ENCODE assay signal across 20 cellular contexts in the genomic region with DNA sequence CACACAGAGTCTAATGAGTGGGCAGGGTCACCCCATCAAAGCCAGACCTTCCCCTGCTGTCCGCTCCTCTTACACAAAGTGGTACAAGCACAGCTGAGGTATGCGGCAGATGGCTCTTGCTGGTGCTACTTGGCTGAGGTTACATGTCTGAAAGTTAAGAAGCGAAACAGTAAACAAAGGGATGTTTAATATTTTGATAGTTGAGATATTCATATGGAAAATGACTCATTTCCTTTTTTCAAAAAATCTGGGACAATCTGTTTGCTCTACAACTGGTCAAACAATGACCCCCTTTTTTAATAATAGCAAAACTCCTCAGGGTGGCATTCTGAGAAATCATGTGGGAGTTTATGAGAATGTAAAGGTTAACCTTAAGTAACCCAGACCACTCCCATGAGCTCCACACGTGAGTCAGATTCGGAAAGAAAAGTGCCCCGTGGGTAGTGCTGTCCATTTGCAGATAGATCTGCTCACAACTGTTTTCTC.
DNase-seq lines count a peak whose midpoint lies in the region; TF ChIP-seq lines count a peak whose summit lies in the region.
"Had no signal": no experiment of that assay in that cellular context is flagged by ENCODE, and none has a peak within 500 bp of the region (broad histone marks: within the 10 kb centered on the region; RNA-seq: fewer than 3 reads in every experiment).

No MANE protein-coding gene starts in this region.

- POLR2A ChIA-PET in activated CD4-positive, alpha-beta T cell treated with anti-CD3 and anti-CD28 coated beads, Interleukin-2, amount 10 ng/mL, durations not matched to agents 7 days and 5 days (lab: Charles Lee), result no interaction called here

- DNase-seq in A172 (ENCODE audit: low spot score) (peak; percentile 19), HT1080 (ENCODE audit: low read depth) (peak; percentile 77), brain microvascular endothelial cell (peak; percentile 45), iris pigment epithelial cell (ENCODE audit: low read depth) (peak; percentile 56), iPS-NIHi7 (ENCODE audit: extremely low spot score) (no peak), nephron progenitor cell (no peak), NCI-H187 (lab: John Stamatoyannopoulos, UW) (no peak)
- no peak for DNase-seq in activated CD4-positive, alpha-beta T cell treated with anti-CD3 and anti-CD28 coated beads, Interleukin-2, amount 10 ng/mL, durations not matched to agents 7 days and 5 days
- DNase-seq: 8988T; activated CD4-positive, alpha-beta memory T cell treated with anti-CD3 and anti-CD28 coated beads, Interleukin-2, amount 10 ng/mL, durations not matched to agents 7 days and 5 days; activated T-cell treated with anti-CD3 and anti-CD28 coated beads, Interleukin-2, amount 50 U/mL, for 1 hour; esophagus squamous epithelium; heart left ventricle; mesendoderm; NCI-H1694 treated with DMSO at 0.1 percent for 48 hours; T-helper 17 cell had no signal

- CTCF ChIA-PET in activated CD4-positive, alpha-beta T cell treated with anti-CD3 and anti-CD28 coated beads, Interleukin-2, amount 10 ng/mL, durations not matched to agents 7 days and 5 days (lab: Charles Lee), result no interaction called here

- H3K36me3 ChIP-seq in brain microvascular endothelial cell (replicated peaks), result no peaks in the 10 kb centered on the region
- H3K36me3 ChIP-seq: BLaER1 treated with 17β-estradiol and CSF1 and Interleukin-3, amounts not matched to agents 10 nM and 100 nM; esophagus squamous epithelium; heart left ventricle; prostate gland had no signal

- H3K27ac Mint-ChIP-seq in activated CD4-positive, alpha-beta T cell treated with anti-CD3 and anti-CD28 coated beads, Interleukin-2, amount 10 ng/mL, durations not matched to agents 7 days and 5 days, result no peak overlapping the region
- no peak overlapping the region for H3K27ac Mint-ChIP-seq in nephron progenitor cell
- H3K27ac Mint-ChIP-seq: activated CD4-positive, alpha-beta memory T cell treated with anti-CD3 and anti-CD28 coated beads, Interleukin-2, amount 10 ng/mL, durations not matched to agents 7 days and 5 days; activated naive CD4-positive, alpha-beta T cell treated with anti-CD3 and anti-CD28 coated beads, Interleukin-2, amount 50 U/mL, for 24 hours; natural killer cell treated with Interleukin-12 subunit alpha and Interleukin-12 subunit beta and Interleukin-15 and Interleukin-18, amount 100 ng/mL, for 72 hours; T-helper 17 cell had no signal

- H3K36me3 Mint-ChIP-seq in activated CD4-positive, alpha-beta T cell treated with anti-CD3 and anti-CD28 coated beads, Interleukin-2, amount 10 ng/mL, durations not matched to agents 7 days and 5 days (ENCODE audit: low read depth), result no peaks in the 10 kb centered on the region
- H3K36me3 Mint-ChIP-seq in nephron progenitor cell (ENCODE audit: low read depth), result no peaks in the 10 kb centered on the region
- H3K36me3 Mint-ChIP-seq: activated naive CD4-positive, alpha-beta T cell treated with anti-CD3 and anti-CD28 coated beads, Interleukin-2, amount 50 U/mL, for 24 hours; natural killer cell treated with Interleukin-12 subunit alpha and Interleukin-12 subunit beta and Interleukin-15 and Interleukin-18, amount 100 ng/mL, for 72 hours had no signal

- H3K27me3 Mint-ChIP-seq in activated CD4-positive, alpha-beta T cell treated with anti-CD3 and anti-CD28 coated beads, Interleukin-2, amount 10 ng/mL, durations not matched to agents 7 days and 5 days, result no peaks in the 10 kb centered on the region
- H3K27me3 Mint-ChIP-seq in nephron progenitor cell (ENCODE audit: low read depth, poor library complexity), result peaks cover 10% of the 10 kb centered on the region
- H3K27me3 Mint-ChIP-seq: activated CD4-positive, alpha-beta memory T cell treated with anti-CD3 and anti-CD28 coated beads, Interleukin-2, amount 10 ng/mL, durations not matched to agents 7 days and 5 days had no signal

- no peak for TF ChIP-seq CTCF in brain microvascular endothelial cell (IDR thresholded peaks at IDR 0.05; ENCODE audit: low read depth, low read length, missing control alignments)
- TF ChIP-seq CTCF in nephron progenitor cell (IDR thresholded peaks at IDR 0.05), result no peak

- H3K4me1 Mint-ChIP-seq in activated CD4-positive, alpha-beta T cell treated with anti-CD3 and anti-CD28 coated beads, Interleukin-2, amount 10 ng/mL, durations not matched to agents 7 days and 5 days, result no peaks in the 10 kb centered on the region
- H3K4me1 Mint-ChIP-seq in nephron progenitor cell, result no peaks in the 10 kb centered on the region
- H3K4me1 Mint-ChIP-seq: activated CD4-positive, alpha-beta memory T cell treated with anti-CD3 and anti-CD28 coated beads, Interleukin-2, amount 10 ng/mL, durations not matched to agents 7 days and 5 days; activated naive CD4-positive, alpha-beta T cell treated with anti-CD3 and anti-CD28 coated beads, Interleukin-2, amount 50 U/mL, for 24 hours; T-helper 17 cell had no signal

- in situ Hi-C loops in brain microvascular endothelial cell (cut with HindIII; ENCODE audit: low pct_ligation_motif_present, low sequenced_read_pairs), result no loop called here

- no peak overlapping the region for H3K4me3 ChIP-seq in brain microvascular endothelial cell (ENCODE audit: low read depth, low read length)
- H3K4me3 ChIP-seq: BLaER1 treated with 17β-estradiol and CSF1 and Interleukin-3, amounts not matched to agents 10 nM and 100 nM; esophagus squamous epithelium; heart left ventricle; prostate gland had no signal

- H3K27me3 ChIP-seq in brain microvascular endothelial cell (replicated peaks), result no peaks in the 10 kb centered on the region
- H3K27me3 ChIP-seq: BLaER1 treated with 17β-estradiol and CSF1 and Interleukin-3, amounts not matched to agents 10 nM and 100 nM; esophagus squamous epithelium had no signal

- H3K4me3 Mint-ChIP-seq in activated CD4-positive, alpha-beta T cell treated with anti-CD3 and anti-CD28 coated beads, Interleukin-2, amount 10 ng/mL, durations not matched to agents 7 days and 5 days, result no peak overlapping the region
- no peak overlapping the region for H3K4me3 Mint-ChIP-seq in nephron progenitor cell
- H3K4me3 Mint-ChIP-seq: activated CD4-positive, alpha-beta memory T cell treated with anti-CD3 and anti-CD28 coated beads, Interleukin-2, amount 10 ng/mL, durations not matched to agents 7 days and 5 days; activated naive CD4-positive, alpha-beta T cell treated with anti-CD3 and anti-CD28 coated beads, Interleukin-2, amount 50 U/mL, for 24 hours; natural killer cell treated with Interleukin-12 subunit alpha and Interleukin-12 subunit beta and Interleukin-15 and Interleukin-18, amount 100 ng/mL, for 72 hours; T-helper 17 cell had no signal

- peak overlapping the region; percentile 37 for H3K27ac ChIP-seq in brain microvascular endothelial cell
- H3K27ac ChIP-seq: BLaER1 treated with 17β-estradiol and CSF1 and Interleukin-3, amounts not matched to agents 10 nM and 100 nM; esophagus squamous epithelium; heart left ventricle; prostate gland had no signal

- H3K9me3 Mint-ChIP-seq in activated CD4-positive, alpha-beta T cell treated with anti-CD3 and anti-CD28 coated beads, Interleukin-2, amount 10 ng/mL, durations not matched to agents 7 days and 5 days, result no peaks in the 10 kb centered on the region
- H3K9me3 Mint-ChIP-seq in nephron progenitor cell, result no peaks in the 10 kb centered on the region
- H3K9me3 Mint-ChIP-seq: activated CD4-positive, alpha-beta memory T cell treated with anti-CD3 and anti-CD28 coated beads, Interleukin-2, amount 10 ng/mL, durations not matched to agents 7 days and 5 days; activated naive CD4-positive, alpha-beta T cell treated with anti-CD3 and anti-CD28 coated beads, Interleukin-2, amount 50 U/mL, for 24 hours; natural killer cell treated with Interleukin-12 subunit alpha and Interleukin-12 subunit beta and Interleukin-15 and Interleukin-18, amount 100 ng/mL, for 72 hours had no signal

Comparison
In these comparisons a context has a peak if more than half of its experiments do, and no peak if none do; other contexts are left out.
1. DNase-seq: peak in A172 (single experiment), HT1080 (single experiment), brain microvascular endothelial cell (single experiment) and iris pigment epithelial cell (single experiment); none in iPS-NIHi7 (single experiment), activated CD4-positive, alpha-beta T cell treated with anti-CD3 and anti-CD28 coated beads, Interleukin-2, amount 10 ng/mL, durations not matched to agents 7 days and 5 days (single experiment), nephron progenitor cell (single experiment) and NCI-H187 (0 of 2).